ENCODE assay signal across 2 cellular contexts in the genomic region with DNA sequence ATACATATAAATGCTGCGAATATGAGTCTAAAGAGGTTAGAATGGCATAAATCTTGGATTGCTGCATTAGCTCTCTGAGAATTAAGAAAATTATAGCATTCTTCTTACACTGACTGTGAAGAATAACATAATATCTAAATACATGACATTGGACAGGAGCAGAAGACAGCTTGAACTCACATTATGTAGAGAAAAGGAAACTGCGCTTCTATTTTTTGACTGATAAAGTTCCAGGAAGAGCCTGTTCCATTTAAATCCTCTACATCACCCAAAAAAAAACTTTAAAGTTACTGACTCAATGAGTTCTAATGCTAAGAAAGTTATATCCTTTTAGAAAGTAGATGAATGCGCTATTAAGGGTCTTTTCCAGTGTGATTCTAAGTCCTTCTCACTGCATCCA. TPM values are rescaled to one million over a fixed set of nuclear protein-coding genes. Genes with fewer than 3 reads are reported as not detected.
"Had no signal": no experiment of that assay in that cellular context is flagged by ENCODE, and none has a peak within 500 bp of the region (broad histone marks: within the 10 kb centered on the region; RNA-seq: fewer than 3 reads in every experiment).

No MANE protein-coding gene starts in this region.

RNA-seq across cellular contexts. Expression of a gene that starts 17.4 kb away (rescaled TPM):
- total RNA-seq: G401, GM12878 had no signal

RNA-seq across cellular contexts. Expression of a gene that starts 27.8 kb away (rescaled TPM):
- total RNA-seq: G401, GM12878 had no signal
